26 cellular contexts compared by ENCODE assay signal in genomic region chr12:90038290-90038689, GRCh38.
"Had no signal": no experiment of that assay in that cellular context is flagged by ENCODE, and none has a peak within 500 bp of the region (broad histone marks: within the 10 kb centered on the region; RNA-seq: fewer than 3 reads in every experiment).

No MANE protein-coding gene starts in this region.

- H3K4me3 ChIP-seq: body of pancreas, ovary, prostate gland, thoracic aorta had no signal

- H3K27me3 ChIP-seq: body of pancreas, neutrophil, ovary had no signal

- H3K4me1 ChIP-seq: body of pancreas, prostate gland had no signal

- H3K36me3 ChIP-seq: neutrophil, ovary, prostate gland, thoracic aorta had no signal

- H3K27ac ChIP-seq: body of pancreas, neutrophil, ovary, prostate gland, thoracic aorta had no signal

- ATAC-seq: activated CD4-positive, alpha-beta T cell treated with anti-CD3 and anti-CD28 coated beads for 36 hours; activated CD8-positive, alpha-beta memory T cell treated with anti-CD3 and anti-CD28 coated beads, Interleukin-2, amount 10 ng/mL, durations not matched to agents 7 days and 5 days; activated CD8-positive, alpha-beta T cell treated with anti-CD3 and anti-CD28 coated beads, Interleukin-2, amount 10 ng/mL, durations not matched to agents 7 days and 5 days; activated naive CD4-positive, alpha-beta T cell treated with anti-CD3 and anti-CD28 coated beads, Interleukin-2, amount 50 U/mL, for 72 hours; body of pancreas; left cardiac atrium; left ventricle myocardium superior; stimulated activated effector memory CD8-positive, alpha-beta T cell treated with anti-CD3 and anti-CD28 coated beads, Interleukin-12 subunit alpha, Interleukin-12 subunit beta, amount 100 ng/mL, for 72 hours had no signal

- DNase-seq: activated CD4-positive, alpha-beta T cell treated with anti-CD3 and anti-CD28 coated beads for 36 hours; activated CD4-positive, CD25-positive, alpha-beta regulatory T cell; activated CD8-positive, alpha-beta memory T cell treated with anti-CD3 and anti-CD28 coated beads, Interleukin-2, amount 10 ng/mL, durations not matched to agents 7 days and 5 days; activated CD8-positive, alpha-beta T cell treated with anti-CD3 and anti-CD28 coated beads, Interleukin-2, amount 10 ng/mL, durations not matched to agents 7 days and 5 days; activated naive CD4-positive, alpha-beta T cell; activated T-cell treated with anti-CD3 and anti-CD28 coated beads, Interleukin-2, amount 50 U/mL, for 48 hours; aorta; body of pancreas; dermis blood vessel endothelial cell; effector memory CD4-positive, alpha-beta T cell; erythroblast; head of caudate nucleus; hippocampal formation; left cardiac atrium; left ventricle myocardium superior; nephron progenitor cell; ovary; stimulated activated CD4-positive, alpha-beta T cell treated with anti-CD3 and anti-CD28 coated beads, Interleukin-12 subunit alpha, Interleukin-12 subunit beta, amount 100 ng/mL, for 4 hours; stimulated activated CD4-positive, alpha-beta T cell treated with anti-CD3 and anti-CD28 coated beads, Interleukin-4, amount 100 ng/mL, for 24 hours; T-helper 2 cell; trophoblast cell had no signal

- H3K9me3 ChIP-seq: body of pancreas, neutrophil, ovary, prostate gland, thoracic aorta had no signal
